ENCODE assay signal across 8 cellular contexts in genomic region chr2:63861220-63861822, GRCh38. TPM values are rescaled to one million over a fixed set of nuclear protein-coding genes. Genes with fewer than 3 reads are reported as not detected.
A peak's percentile ranks its signal among the peaks of the same experiment; 100 is the strongest.
DNase-seq lines count a peak whose midpoint lies in the region; ATAC-seq and TF ChIP-seq lines count a peak whose summit lies in the region.

No MANE protein-coding gene starts in this region.

- H3K4me3 ChIP-seq in ascending aorta (no peak overlapping the region), hepatocyte (no peak overlapping the region)

- peaks cover 38% of the 10 kb centered on the region for H3K79me2 ChIP-seq in hepatocyte

- no peak overlapping the region for H2AFZ ChIP-seq in hepatocyte

- H3K36me3 ChIP-seq in ascending aorta (peaks cover 37 to 51% of the 10 kb centered on the region in 2 donors), hepatocyte (replicated peaks; ENCODE audit: insufficient read depth, low read depth) (no peaks in the 10 kb centered on the region)

- no peaks in the 10 kb centered on the region for H3K9me2 ChIP-seq in hepatocyte (replicated peaks; ENCODE audit: insufficient read depth)

- H3K9me3 ChIP-seq in ascending aorta (no peaks in the 10 kb centered on the region), hepatocyte (ENCODE audit: low read depth) (no peaks in the 10 kb centered on the region)

- peak; percentile 71 for DNase-seq in SIG-M5 treated with dmso at 0.1 percent for 504 hours (lab: John Stamatoyannopoulos, UW; ENCODE audit: unreplicated experiment)
- no peak for DNase-seq in SIG-M5 (lab: John Stamatoyannopoulos, UW)
- peak in 1 of 2 donors; percentile 78 for DNase-seq in ascending aorta (ENCODE audit: low spot score in 2 of 2)
- peak; percentile 68 for DNase-seq in hepatocyte (ENCODE audit: low spot score)
- peak; percentile 31 to 54 for DNase-seq in stimulated activated CD4-positive, alpha-beta T cell treated with anti-CD3 and anti-CD28 coated beads, Interleukin-1b, Interleukin-23, amount 100 ng/mL, for 4 hours (ENCODE audit: low read depth in 2 of 2)
- DNase-seq in NCI-H2107 (lab: John Stamatoyannopoulos, UW) = no peak

- intact Hi-C loops in ascending aorta (cut with DNase I) = loop anchor here (1.0 kb wide), 1 partner anchor 169 kb away; no protein-coding TSS in a partner anchor

- H3K27me3 ChIP-seq in ascending aorta = no peaks in the 10 kb centered on the region
- no peaks in the 10 kb centered on the region for H3K27me3 ChIP-seq in hepatocyte

- ATAC-seq in HG03571 (IDR thresholded peaks at IDR 0.05; ENCODE audit: unreplicated experiment) = peak; percentile 70
- peak; percentile 61 for ATAC-seq in SK-N-SH treated with all-trans-retinoic acid at 6 μM for 48 hours

- H3K27ac ChIP-seq in ascending aorta (peak overlapping the region in 1 of 2 donors; percentile 44), hepatocyte (peak overlapping the region; percentile 94)

- H4K20me1 ChIP-seq in hepatocyte (ENCODE audit: insufficient read depth, poor library complexity, severe bottlenecking) = no peaks in the 10 kb centered on the region

- H3K4me1 ChIP-seq in ascending aorta (peaks cover 0 to 5% of the 10 kb centered on the region in 2 donors), hepatocyte (ENCODE audit: insufficient read depth) (peaks cover 24% of the 10 kb centered on the region)

- WGBS in hepatocyte (ENCODE audit: low lambda C conversion rate, missing lambda C conversion rate) = 54% methylated on average over 6 of the region's 6 CpGs

- H3K4me2 ChIP-seq in hepatocyte = no peak overlapping the region

- peak; percentile 52 to 65 (median 63) for TF ChIP-seq CTCF in ascending aorta (IDR thresholded peaks at IDR 0.05)
- peak; percentile 64 for TF ChIP-seq CTCF in hepatocyte (IDR thresholded peaks at IDR 0.05; ENCODE audit: poor library complexity)

TF ChIP-seq in SK-N-SH treated with all-trans-retinoic acid at 6 μM for 48 hours, 23 proteins besides CTCF, POLR2A, EP300 and RAD21:
- TF ChIP-seq ZFP3 (CRISPR knock-in tag; IDR thresholded peaks at IDR 0.05) (no peak), TSHZ2 (CRISPR knock-in tag; IDR thresholded peaks at IDR 0.05) (no peak), ZC3H10 (CRISPR knock-in tag; IDR thresholded peaks at IDR 0.05) (no peak), BACH2 (CRISPR knock-in tag; IDR thresholded peaks at IDR 0.05; ENCODE audit: borderline replicate concordance) (no peak), TCF4 (CRISPR knock-in tag; IDR thresholded peaks at IDR 0.05; ENCODE audit: borderline replicate concordance) (no peak), ZFP30 (CRISPR knock-in tag; IDR thresholded peaks at IDR 0.05) (no peak), ZNF70 (CRISPR knock-in tag; IDR thresholded peaks at IDR 0.05) (no peak), RARB (CRISPR knock-in tag; IDR thresholded peaks at IDR 0.05) (no peak), PPARA (CRISPR knock-in tag; IDR thresholded peaks at IDR 0.05; ENCODE audit: borderline replicate concordance) (no peak), ESRRG (CRISPR knock-in tag; IDR thresholded peaks at IDR 0.05) (no peak), ZNF8 (CRISPR knock-in tag; IDR thresholded peaks at IDR 0.05) (no peak), CREB5 (CRISPR knock-in tag; IDR thresholded peaks at IDR 0.05; ENCODE audit: low read depth) (no peak), CSDC2 (CRISPR knock-in tag; IDR thresholded peaks at IDR 0.05) (no peak), TOX (CRISPR knock-in tag; IDR thresholded peaks at IDR 0.05; ENCODE audit: borderline replicate concordance) (no peak), SNAI2 (CRISPR knock-in tag; IDR thresholded peaks at IDR 0.05) (no peak)
- TF ChIP-seq, protein P1, sequence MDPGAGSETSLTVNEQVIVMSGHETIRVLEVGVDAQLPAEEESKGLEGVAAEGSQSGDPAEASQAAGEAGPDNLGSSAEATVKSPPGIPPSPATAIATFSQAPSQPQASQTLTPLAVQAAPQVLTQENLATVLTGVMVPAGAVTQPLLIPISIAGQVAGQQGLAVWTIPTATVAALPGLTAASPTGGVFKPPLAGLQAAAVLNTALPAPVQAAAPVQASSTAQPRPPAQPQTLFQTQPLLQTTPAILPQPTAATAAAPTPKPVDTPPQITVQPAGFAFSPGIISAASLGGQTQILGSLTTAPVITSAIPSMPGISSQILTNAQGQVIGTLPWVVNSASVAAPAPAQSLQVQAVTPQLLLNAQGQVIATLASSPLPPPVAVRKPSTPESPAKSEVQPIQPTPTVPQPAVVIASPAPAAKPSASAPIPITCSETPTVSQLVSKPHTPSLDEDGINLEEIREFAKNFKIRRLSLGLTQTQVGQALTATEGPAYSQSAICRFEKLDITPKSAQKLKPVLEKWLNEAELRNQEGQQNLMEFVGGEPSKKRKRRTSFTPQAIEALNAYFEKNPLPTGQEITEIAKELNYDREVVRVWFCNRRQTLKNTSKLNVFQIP (CRISPR knock-in tag; IDR thresholded peaks at IDR 0.05; ENCODE audit: borderline replicate concordance, low read depth) = no peak
- TF ChIP-seq, protein P2, sequence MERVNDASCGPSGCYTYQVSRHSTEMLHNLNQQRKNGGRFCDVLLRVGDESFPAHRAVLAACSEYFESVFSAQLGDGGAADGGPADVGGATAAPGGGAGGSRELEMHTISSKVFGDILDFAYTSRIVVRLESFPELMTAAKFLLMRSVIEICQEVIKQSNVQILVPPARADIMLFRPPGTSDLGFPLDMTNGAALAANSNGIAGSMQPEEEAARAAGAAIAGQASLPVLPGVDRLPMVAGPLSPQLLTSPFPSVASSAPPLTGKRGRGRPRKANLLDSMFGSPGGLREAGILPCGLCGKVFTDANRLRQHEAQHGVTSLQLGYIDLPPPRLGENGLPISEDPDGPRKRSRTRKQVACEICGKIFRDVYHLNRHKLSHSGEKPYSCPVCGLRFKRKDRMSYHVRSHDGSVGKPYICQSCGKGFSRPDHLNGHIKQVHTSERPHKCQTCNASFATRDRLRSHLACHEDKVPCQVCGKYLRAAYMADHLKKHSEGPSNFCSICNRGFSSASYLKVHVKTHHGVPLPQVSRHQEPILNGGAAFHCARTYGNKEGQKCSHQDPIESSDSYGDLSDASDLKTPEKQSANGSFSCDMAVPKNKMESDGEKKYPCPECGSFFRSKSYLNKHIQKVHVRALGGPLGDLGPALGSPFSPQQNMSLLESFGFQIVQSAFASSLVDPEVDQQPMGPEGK (CRISPR knock-in tag; IDR thresholded peaks at IDR 0.05; ENCODE audit: borderline replicate concordance) = no peak
TF ChIP-seq in SK-N-SH treated with all-trans-retinoic acid at 6 μM for 48 hours: peak in this region for 0.

RNA-seq across cellular contexts. Expression of gene UGP2, which starts 19.6 kb away (rescaled TPM):
- total RNA-seq in ascending aorta (25.7 TPM), hepatocyte (273 and 291 TPM in 2 replicates)
- polyA plus RNA-seq in hepatocyte = 322 and 338 TPM in 2 replicates

Comparison
In these comparisons a context has a peak if more than half of its experiments do, and no peak if none do; other contexts are left out.
1. DNase-seq: peak in SIG-M5 treated with dmso at 0.1 percent for 504 hours (single experiment), hepatocyte (single experiment) and stimulated activated CD4-positive, alpha-beta T cell treated with anti-CD3 and anti-CD28 coated beads, Interleukin-1b, Interleukin-23, amount 100 ng/mL, for 4 hours (2 of 2); none in SIG-M5 (single experiment) and NCI-H2107 (single experiment).
2. RNA of gene UGP2, which starts 19.6 kb away (total RNA-seq): 273 to 291 TPM in hepatocyte; 25.7 TPM in ascending aorta (single experiment); every median in the first group is over 10 times any median in the second.